ENCODE assay signal across 9 cellular contexts in the genomic region with DNA sequence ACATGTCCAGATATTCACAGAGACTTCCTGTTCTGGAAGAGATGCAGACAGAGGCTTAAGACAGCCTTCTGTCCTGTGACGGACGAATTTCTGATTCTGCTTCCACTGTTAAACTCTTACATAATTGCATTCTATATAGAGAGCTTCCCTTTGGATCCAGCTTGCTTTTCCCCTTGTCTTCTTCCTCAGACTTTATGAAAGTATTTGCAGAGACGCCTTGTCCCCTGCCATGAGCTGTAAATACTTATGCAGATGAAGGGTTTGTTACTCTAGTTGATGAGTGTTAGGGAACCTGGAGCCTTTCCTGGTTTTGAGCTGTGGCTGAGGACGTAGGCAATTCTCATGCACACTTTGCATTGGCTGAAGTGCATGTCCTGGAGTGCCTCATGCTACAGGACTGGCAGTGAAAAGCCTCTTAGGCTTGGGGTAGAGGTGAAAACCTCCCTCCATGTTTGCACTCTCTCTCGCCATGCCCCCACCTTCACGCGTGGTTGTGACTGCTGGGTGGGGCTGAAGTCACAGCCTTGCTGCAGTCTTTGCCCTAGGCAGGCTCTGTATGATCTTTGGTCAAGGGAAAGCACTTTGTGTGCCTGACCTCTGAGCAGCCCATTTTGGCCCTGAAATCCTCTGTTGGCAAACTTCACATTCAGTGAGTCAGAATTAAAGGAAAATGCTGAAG.
A peak's percentile ranks its signal among the peaks of the same experiment; 100 is the strongest.
DNase-seq lines count a peak whose midpoint lies in the region; ATAC-seq and TF ChIP-seq lines count a peak whose summit lies in the region.
"Had no signal": no experiment of that assay in that cellular context is flagged by ENCODE, and none has a peak within 500 bp of the region (broad histone marks: within the 10 kb centered on the region; RNA-seq: fewer than 3 reads in every experiment).

No MANE protein-coding gene starts in this region.

- DNase-seq in fibroblast of pulmonary artery (ENCODE audit: low read depth) (peak; percentile 69), upper lobe of left lung (peak; percentile 2 to 83), NCI-H1105 treated with DMSO at 0.1 percent for 48 hours (lab: John Stamatoyannopoulos, UW) (no peak), UCSD-AML1 (lab: John Stamatoyannopoulos, UW; ENCODE audit: unreplicated experiment) (no peak)
- no peak for DNase-seq in activated CD8-positive, alpha-beta T cell treated with anti-CD3 and anti-CD28 coated beads, Interleukin-2, amount 10 ng/mL, durations not matched to agents 7 days and 5 days

- no peaks in the 10 kb centered on the region for H3K9me3 Mint-ChIP-seq in activated CD8-positive, alpha-beta T cell treated with anti-CD3 and anti-CD28 coated beads, Interleukin-2, amount 10 ng/mL, durations not matched to agents 7 days and 5 days (ENCODE audit: insufficient read depth)

- peaks cover 2% of the 10 kb centered on the region for H3K27me3 Mint-ChIP-seq in activated CD8-positive, alpha-beta T cell treated with anti-CD3 and anti-CD28 coated beads, Interleukin-2, amount 10 ng/mL, durations not matched to agents 7 days and 5 days (ENCODE audit: low read depth)

- POLR2A ChIA-PET in activated CD8-positive, alpha-beta T cell treated with anti-CD3 and anti-CD28 coated beads, Interleukin-2, amount 10 ng/mL, durations not matched to agents 7 days and 5 days (lab: Charles Lee) = no interaction called here

- H3K9me3 ChIP-seq in mesodermal cell (ENCODE audit: control insufficient read depth, low read length) = no peaks in the 10 kb centered on the region
- no peaks in the 10 kb centered on the region for H3K9me3 ChIP-seq in upper lobe of left lung

- TF ChIP-seq POLR2A in upper lobe of left lung (IDR thresholded peaks at IDR 0.05) = no peak

- no peaks in the 10 kb centered on the region for H3K4me1 Mint-ChIP-seq in activated CD8-positive, alpha-beta T cell treated with anti-CD3 and anti-CD28 coated beads, Interleukin-2, amount 10 ng/mL, durations not matched to agents 7 days and 5 days (ENCODE audit: low read depth)

- peak in 3 of 4 donors; percentile 41 to 90 (median 78) for TF ChIP-seq EP300 in upper lobe of left lung (IDR thresholded peaks at IDR 0.05)

- CTCF ChIA-PET in activated CD8-positive, alpha-beta T cell treated with anti-CD3 and anti-CD28 coated beads, Interleukin-2, amount 10 ng/mL, durations not matched to agents 7 days and 5 days (lab: Charles Lee) = no interaction called here

- no peaks in the 10 kb centered on the region for H3K36me3 ChIP-seq in mesodermal cell (ENCODE audit: control insufficient read depth, insufficient read depth, low read length)
- H3K36me3 ChIP-seq in upper lobe of left lung = no peaks in the 10 kb centered on the region

- no peak for TF ChIP-seq CTCF in fibroblast of pulmonary artery (IDR thresholded peaks at IDR 0.05; ENCODE audit: low read length, missing control alignments)
- TF ChIP-seq CTCF in upper lobe of left lung (IDR thresholded peaks at IDR 0.05) = no peak

- peak overlapping the region; percentile 11 for H3K27ac ChIP-seq in mesodermal cell (ENCODE audit: low read depth, low read length, severe bottlenecking)
- peak overlapping the region; percentile 59 to 85 (median 78) for H3K27ac ChIP-seq in upper lobe of left lung
- H3K27ac ChIP-seq: VCaP had no signal

- H3K4me3 Mint-ChIP-seq in activated CD8-positive, alpha-beta T cell treated with anti-CD3 and anti-CD28 coated beads, Interleukin-2, amount 10 ng/mL, durations not matched to agents 7 days and 5 days = no peak overlapping the region

- no peaks in the 10 kb centered on the region for H3K36me3 Mint-ChIP-seq in activated CD8-positive, alpha-beta T cell treated with anti-CD3 and anti-CD28 coated beads, Interleukin-2, amount 10 ng/mL, durations not matched to agents 7 days and 5 days (ENCODE audit: low read depth)

- H3K4me3 ChIP-seq in fibroblast of pulmonary artery (replicated peaks; ENCODE audit: low read depth, low read length) (peak overlapping the region; percentile 24), mesodermal cell (ENCODE audit: extremely low read depth, insufficient read depth, low read length, poor library complexity, severe bottlenecking) (no peak overlapping the region), upper lobe of left lung (no peak overlapping the region)

- 42 to 48% methylated on average over 4 to 6 of the region's 7 CpGs for WGBS in mesodermal cell (ENCODE audit: insufficient coverage in 2 of 2), 2 experiments
- WGBS in upper lobe of left lung, 2 donors = 28 to 35% methylated on average over 4 to 7 of the region's 7 CpGs

- H3K27me3 ChIP-seq in upper lobe of left lung = no peaks in the 10 kb centered on the region

- peak; percentile 75 for ATAC-seq in SK-N-SH treated with all-trans-retinoic acid at 6 μM for 48 hours
- peak; percentile 88 to 92 for ATAC-seq in upper lobe of left lung (ENCODE audit: low FRiP score in 2 of 2)
- ATAC-seq in activated CD8-positive, alpha-beta T cell treated with anti-CD3 and anti-CD28 coated beads, Interleukin-2, amount 10 ng/mL, durations not matched to agents 7 days and 5 days = no peak
- no peak for ATAC-seq in HG02763 (IDR thresholded peaks at IDR 0.05; ENCODE audit: unreplicated experiment)

- no peak overlapping the region for H3K27ac Mint-ChIP-seq in activated CD8-positive, alpha-beta T cell treated with anti-CD3 and anti-CD28 coated beads, Interleukin-2, amount 10 ng/mL, durations not matched to agents 7 days and 5 days

- peaks cover 10% of the 10 kb centered on the region for H3K4me1 ChIP-seq in mesodermal cell (ENCODE audit: control insufficient read depth, insufficient read depth, low read length, poor library complexity, severe bottlenecking)
- peaks cover 47 to 54% (median 53%) of the 10 kb centered on the region in 4 donors for H3K4me1 ChIP-seq in upper lobe of left lung

TF ChIP-seq in SK-N-SH treated with all-trans-retinoic acid at 6 μM for 48 hours, 23 proteins besides CTCF, POLR2A, EP300 and RAD21:
- TF ChIP-seq, protein P1, sequence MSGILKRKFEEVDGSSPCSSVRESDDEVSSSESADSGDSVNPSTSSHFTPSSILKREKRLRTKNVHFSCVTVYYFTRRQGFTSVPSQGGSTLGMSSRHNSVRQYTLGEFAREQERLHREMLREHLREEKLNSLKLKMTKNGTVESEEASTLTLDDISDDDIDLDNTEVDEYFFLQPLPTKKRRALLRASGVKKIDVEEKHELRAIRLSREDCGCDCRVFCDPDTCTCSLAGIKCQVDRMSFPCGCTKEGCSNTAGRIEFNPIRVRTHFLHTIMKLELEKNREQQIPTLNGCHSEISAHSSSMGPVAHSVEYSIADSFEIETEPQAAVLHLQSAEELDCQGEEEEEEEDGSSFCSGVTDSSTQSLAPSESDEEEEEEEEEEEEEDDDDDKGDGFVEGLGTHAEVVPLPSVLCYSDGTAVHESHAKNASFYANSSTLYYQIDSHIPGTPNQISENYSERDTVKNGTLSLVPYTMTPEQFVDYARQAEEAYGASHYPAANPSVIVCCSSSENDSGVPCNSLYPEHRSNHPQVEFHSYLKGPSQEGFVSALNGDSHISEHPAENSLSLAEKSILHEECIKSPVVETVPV (CRISPR knock-in tag; IDR thresholded peaks at IDR 0.05) = no peak
- TF ChIP-seq SNAI2 (CRISPR knock-in tag; IDR thresholded peaks at IDR 0.05) (no peak), GLIS3 (CRISPR knock-in tag; IDR thresholded peaks at IDR 0.05) (no peak), PATZ1 (CRISPR knock-in tag; IDR thresholded peaks at IDR 0.05; ENCODE audit: borderline replicate concordance) (no peak), RARB (CRISPR knock-in tag; IDR thresholded peaks at IDR 0.05) (no peak), TOX (CRISPR knock-in tag; IDR thresholded peaks at IDR 0.05; ENCODE audit: borderline replicate concordance) (no peak), PPARA (CRISPR knock-in tag; IDR thresholded peaks at IDR 0.05; ENCODE audit: borderline replicate concordance) (no peak), ZNF565 (CRISPR knock-in tag; conservative IDR thresholded peaks at IDR 0.05; ENCODE audit: low read depth) (no peak), ZFP3 (CRISPR knock-in tag; IDR thresholded peaks at IDR 0.05) (no peak), ISL1 (CRISPR knock-in tag; IDR thresholded peaks at IDR 0.05) (no peak), TCF4 (CRISPR knock-in tag; IDR thresholded peaks at IDR 0.05; ENCODE audit: borderline replicate concordance) (no peak), ARNTL (CRISPR knock-in tag; IDR thresholded peaks at IDR 0.05; ENCODE audit: borderline replicate concordance, low read depth) (no peak), ZNF8 (CRISPR knock-in tag; IDR thresholded peaks at IDR 0.05) (no peak), ZC3H10 (CRISPR knock-in tag; IDR thresholded peaks at IDR 0.05) (no peak), BACH2 (CRISPR knock-in tag; IDR thresholded peaks at IDR 0.05; ENCODE audit: borderline replicate concordance) (no peak)

Comparison
In these comparisons a context has a peak if more than half of its experiments do, and no peak if none do; other contexts are left out.
1. ATAC-seq: peak in SK-N-SH treated with all-trans-retinoic acid at 6 μM for 48 hours (single experiment) and upper lobe of left lung (2 of 2); none in activated CD8-positive, alpha-beta T cell treated with anti-CD3 and anti-CD28 coated beads, Interleukin-2, amount 10 ng/mL, durations not matched to agents 7 days and 5 days (single experiment) and HG02763 (single experiment).
2. DNase-seq: peak in fibroblast of pulmonary artery (single experiment) and upper lobe of left lung (2 of 2); none in activated CD8-positive, alpha-beta T cell treated with anti-CD3 and anti-CD28 coated beads, Interleukin-2, amount 10 ng/mL, durations not matched to agents 7 days and 5 days (single experiment), NCI-H1105 treated with DMSO at 0.1 percent for 48 hours (single experiment) and UCSD-AML1 (single experiment).